22 cellular contexts compared by ENCODE assay signal in the genomic region with DNA sequence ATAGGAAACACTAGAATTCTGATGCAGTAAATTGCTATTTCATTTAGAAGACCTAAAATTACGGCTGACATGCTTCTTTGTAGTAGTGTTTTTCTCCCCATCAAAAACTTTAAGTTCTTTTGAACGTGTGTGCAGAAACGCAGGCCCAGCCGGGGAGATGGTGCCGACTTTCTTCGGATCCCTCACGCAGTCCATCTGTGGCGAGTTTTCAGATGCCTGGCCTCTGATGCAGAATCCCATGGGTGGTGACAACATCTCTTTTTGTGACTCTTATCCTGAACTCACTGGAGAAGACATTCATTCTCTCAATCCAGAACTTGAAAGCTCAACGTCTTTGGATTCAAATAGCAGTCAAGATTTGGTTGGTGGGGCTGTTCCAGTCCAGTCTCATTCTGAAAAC.
"Had no signal": no experiment of that assay in that cellular context is flagged by ENCODE, and none has a peak within 500 bp of the region (broad histone marks: within the 10 kb centered on the region; RNA-seq: fewer than 3 reads in every experiment).

No MANE protein-coding gene starts in this region.

- H3K4me1 ChIP-seq: breast epithelium, testis, uterus had no signal

- H3K4me3 ChIP-seq: breast epithelium, coronary artery, esophagus muscularis mucosa, lung, testis, uterus had no signal

- H3K4me1 Mint-ChIP-seq: activated naive CD8-positive, alpha-beta T cell treated with anti-CD3 and anti-CD28 coated beads for 36 hours; stimulated activated naive B cell treated with anti-CD40 and anti-IgM and Interleukin-4, amounts not matched to agents 10 μg/mL and 1 μg/mL and 100 μg/mL, for 72 hours had no signal

- H3K27ac ChIP-seq: breast epithelium, coronary artery, esophagus muscularis mucosa, neutrophil, testis, uterus had no signal

- FAIRE-seq: kidney, TTC549 had no signal

- H3K36me3 Mint-ChIP-seq: activated naive CD8-positive, alpha-beta T cell treated with anti-CD3 and anti-CD28 coated beads for 36 hours; natural killer cell treated with Interleukin-12 subunit alpha and Interleukin-12 subunit beta and Interleukin-15 and Interleukin-18, amount 100 ng/mL, for 72 hours; stimulated activated naive B cell treated with anti-CD40 and anti-IgM and Interleukin-4, amounts not matched to agents 10 μg/mL and 1 μg/mL and 100 μg/mL, for 72 hours had no signal

- H3K27me3 Mint-ChIP-seq: activated naive CD8-positive, alpha-beta T cell treated with anti-CD3 and anti-CD28 coated beads for 36 hours had no signal

- H3K27me3 ChIP-seq: breast epithelium, esophagus muscularis mucosa, neutrophil, testis, uterus had no signal

- DNase-seq: activated CD4-positive, alpha-beta T cell treated with anti-CD3 and anti-CD28 coated beads for 1 hour; activated CD4-positive, alpha-beta T cell treated with anti-CD3 and anti-CD28 coated beads, Interleukin-2, amount 50 U/mL, for 1 hour; activated CD8-positive, alpha-beta T cell treated with anti-CD3 and anti-CD28 coated beads, Interleukin-2, amount 10 ng/mL, durations not matched to agents 7 days and 5 days; activated naive CD4-positive, alpha-beta T cell treated with Interleukin-2 at 50 U/mL for 16 hours; activated naive CD8-positive, alpha-beta T cell treated with anti-CD3 and anti-CD28 coated beads for 36 hours; activated T-cell treated with anti-CD3 and anti-CD28 coated beads, Interleukin-2, amount 50 U/mL, for 1 hour; kidney; midbrain; stimulated activated CD4-positive, alpha-beta T cell treated with anti-CD3 and anti-CD28 coated beads, Interleukin-2, amount 100 ng/mL, for 48 hours; stimulated activated CD8-positive, alpha-beta memory T cell treated with anti-CD3 and anti-CD28 coated beads, Interleukin-4, amount 100 ng/mL, for 48 hours; stimulated activated naive B cell treated with anti-CD40 and anti-IgM and Interleukin-4, amounts not matched to agents 10 μg/mL and 1 μg/mL and 100 μg/mL, for 72 hours; T-helper 1 cell; testis; trophoblast cell; uterus had no signal

- H3K9me3 Mint-ChIP-seq: activated naive CD8-positive, alpha-beta T cell treated with anti-CD3 and anti-CD28 coated beads for 36 hours; natural killer cell treated with Interleukin-12 subunit alpha and Interleukin-12 subunit beta and Interleukin-15 and Interleukin-18, amount 100 ng/mL, for 72 hours; stimulated activated naive B cell treated with anti-CD40 and anti-IgM and Interleukin-4, amounts not matched to agents 10 μg/mL and 1 μg/mL and 100 μg/mL, for 72 hours had no signal

- H3K9me3 ChIP-seq: breast epithelium, esophagus muscularis mucosa, neutrophil, testis, uterus had no signal

- ATAC-seq: activated CD8-positive, alpha-beta T cell treated with anti-CD3 and anti-CD28 coated beads, Interleukin-2, amount 10 ng/mL, durations not matched to agents 7 days and 5 days; natural killer cell treated with Interleukin-12 subunit alpha and Interleukin-12 subunit beta and Interleukin-15 and Interleukin-18, amount 100 ng/mL, for 72 hours; stimulated activated naive B cell treated with anti-CD40 and anti-IgM and Interleukin-4, amounts not matched to agents 10 μg/mL and 1 μg/mL and 100 μg/mL, for 72 hours had no signal

- H3K4me3 Mint-ChIP-seq: activated CD8-positive, alpha-beta T cell treated with anti-CD3 and anti-CD28 coated beads, Interleukin-2, amount 10 ng/mL, durations not matched to agents 7 days and 5 days; activated naive CD8-positive, alpha-beta T cell treated with anti-CD3 and anti-CD28 coated beads for 36 hours; natural killer cell treated with Interleukin-12 subunit alpha and Interleukin-12 subunit beta and Interleukin-15 and Interleukin-18, amount 100 ng/mL, for 72 hours; stimulated activated naive B cell treated with anti-CD40 and anti-IgM and Interleukin-4, amounts not matched to agents 10 μg/mL and 1 μg/mL and 100 μg/mL, for 72 hours had no signal

- H3K27ac Mint-ChIP-seq: activated CD8-positive, alpha-beta T cell treated with anti-CD3 and anti-CD28 coated beads, Interleukin-2, amount 10 ng/mL, durations not matched to agents 7 days and 5 days; activated naive CD8-positive, alpha-beta T cell treated with anti-CD3 and anti-CD28 coated beads for 36 hours; natural killer cell treated with Interleukin-12 subunit alpha and Interleukin-12 subunit beta and Interleukin-15 and Interleukin-18, amount 100 ng/mL, for 72 hours; stimulated activated naive B cell treated with anti-CD40 and anti-IgM and Interleukin-4, amounts not matched to agents 10 μg/mL and 1 μg/mL and 100 μg/mL, for 72 hours had no signal

- H3K36me3 ChIP-seq: breast epithelium, esophagus muscularis mucosa, neutrophil, uterus had no signal
